In the genomic region with DNA sequence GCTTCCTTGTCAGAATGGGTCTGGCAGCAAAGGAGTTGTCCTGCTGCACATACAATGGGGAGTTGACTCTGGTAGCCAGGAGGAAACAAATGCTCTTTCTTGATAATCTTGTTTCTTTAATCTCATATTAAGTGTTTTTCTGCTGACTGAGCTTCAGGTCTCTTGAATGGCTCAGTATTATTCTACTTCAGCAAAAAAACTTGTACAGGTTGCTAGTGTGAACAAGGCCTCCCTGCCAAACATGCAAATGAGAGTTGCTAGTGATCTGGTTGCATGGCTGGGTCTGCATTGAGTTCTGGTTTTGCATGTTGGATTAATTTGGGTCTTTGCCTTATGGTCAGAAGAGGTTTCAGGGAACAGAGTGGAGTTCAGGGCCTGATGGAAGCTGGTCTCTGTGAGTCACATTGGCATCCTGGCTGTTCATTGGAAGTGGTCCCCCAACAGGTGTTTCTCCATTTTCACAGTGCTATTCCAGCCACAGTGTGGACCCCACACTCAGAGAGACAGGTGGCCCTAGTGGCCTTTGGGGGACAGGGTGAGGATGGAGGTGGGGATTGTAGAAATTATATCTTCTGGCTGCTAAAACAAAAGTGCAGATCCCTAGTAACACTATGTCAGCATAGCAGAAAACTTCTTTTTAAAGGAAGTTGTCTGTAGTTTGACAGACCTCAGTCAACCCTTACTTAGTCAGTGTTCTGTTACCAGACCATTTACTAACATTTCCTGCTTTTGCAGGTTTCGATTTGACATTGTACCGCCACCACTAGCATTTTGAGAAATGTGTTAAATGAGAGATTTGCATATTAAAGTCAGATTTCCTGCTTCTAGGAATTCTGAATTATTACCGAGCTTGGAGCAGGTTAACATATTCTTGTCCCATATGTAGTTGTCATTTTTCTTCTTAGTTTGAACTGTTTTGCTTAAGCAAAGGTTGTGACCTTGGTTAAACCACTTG, we compare ENCODE assay signal across 12 cellular contexts. TPM values are rescaled to one million over a fixed set of nuclear protein-coding genes. Genes with fewer than 3 reads are reported as not detected.
DNase-seq lines count a peak whose midpoint lies in the region; ATAC-seq and TF ChIP-seq lines count a peak whose summit lies in the region.
"Had no signal": no experiment of that assay in that cellular context is flagged by ENCODE, and none has a peak within 500 bp of the region (broad histone marks: within the 10 kb centered on the region; RNA-seq: fewer than 3 reads in every experiment).

No MANE protein-coding gene starts in this region.

- no peak overlapping the region for H2AFZ ChIP-seq in Karpas-422 (ENCODE audit: low read length)

- H3K36me3 ChIP-seq in right atrium auricular region (peaks cover 19% of the 10 kb centered on the region), Karpas-422 (ENCODE audit: insufficient read depth, low read length) (no peaks in the 10 kb centered on the region)

- H3K27me3 ChIP-seq in right cardiac atrium (ENCODE audit: control insufficient read depth, insufficient read depth): no peaks in the 10 kb centered on the region
- no peaks in the 10 kb centered on the region for H3K27me3 ChIP-seq in right atrium auricular region
- H3K27me3 ChIP-seq in Karpas-422 (ENCODE audit: low read length): no peaks in the 10 kb centered on the region
- no peaks in the 10 kb centered on the region for H3K27me3 ChIP-seq in dorsolateral prefrontal cortex
- H3K27me3 ChIP-seq: ascending aorta had no signal

- no peak for DNase-seq in right cardiac atrium
- DNase-seq in right atrium auricular region (ENCODE audit: low spot score): no peak
- DNase-seq in Karpas-422: peak; percentile 70
- DNase-seq in dorsolateral prefrontal cortex: no peak
- no peak for DNase-seq in NCI-H226
- DNase-seq in cortex of kidney (lab: John Stamatoyannopoulos, UW): no peak
- no peak for DNase-seq in stimulated activated CD4-positive, alpha-beta T cell treated with anti-CD3 and anti-CD28 coated beads, Interleukin-1b, Interleukin-23, amount 100 ng/mL, for 48 hours
- no peak for DNase-seq in cardiac septum (ENCODE audit: low spot score)
- DNase-seq: OCI-M1 had no signal

- TF ChIP-seq CTCF in right atrium auricular region (IDR thresholded peaks at IDR 0.05): no peak
- no peak for TF ChIP-seq CTCF in dorsolateral prefrontal cortex (IDR thresholded peaks at IDR 0.05 in 54 of 56, conservative IDR thresholded peaks at IDR 0.05 in 2 of 56; ENCODE audit: low read depth in 1 of 56, partially characterized antibody in 56 of 56)

- H3K9ac ChIP-seq in Karpas-422 (ENCODE audit: low read length): peak overlapping the region; percentile 16; the same call in 1 of the 2 replicates

- 77% methylated on average over 3 of the region's 3 CpGs for WGBS in right cardiac atrium

- H3K9me3 ChIP-seq in right cardiac atrium (ENCODE audit: control insufficient read depth, low read length) (no peaks in the 10 kb centered on the region), right atrium auricular region (no peaks in the 10 kb centered on the region), Karpas-422 (ENCODE audit: low read length) (no peaks in the 10 kb centered on the region)
- H3K9me3 ChIP-seq: ascending aorta had no signal

- H3K4me1 ChIP-seq in right cardiac atrium (ENCODE audit: control insufficient read depth, insufficient read depth, low read length) (peaks cover 22% of the 10 kb centered on the region), right atrium auricular region (peaks cover 0 to 70% of the 10 kb centered on the region in 2 donors), Karpas-422 (ENCODE audit: low read length) (peaks cover 26% of the 10 kb centered on the region)

- intact Hi-C loops in right cardiac atrium (cut with DNase I) (no loop called here), dorsolateral prefrontal cortex (cut with DNase I) (no loop called here), cardiac septum (cut with DNase I) (no loop called here)

- peak overlapping the region; percentile 67 for H3K4me2 ChIP-seq in Karpas-422 (ENCODE audit: low read depth, low read length, poor library complexity, severe bottlenecking)

- H4K20me1 ChIP-seq in Karpas-422 (ENCODE audit: insufficient read depth, low read depth, low read length): peaks cover 49% of the 10 kb centered on the region

- H3K4me3 ChIP-seq in right cardiac atrium (ENCODE audit: low read length) (no peak overlapping the region), right atrium auricular region (no peak overlapping the region), Karpas-422 (ENCODE audit: low read length) (peak overlapping the region; percentile 42), dorsolateral prefrontal cortex (no peak overlapping the region)
- H3K4me3 ChIP-seq: ascending aorta, skin epidermis had no signal

- H3K9me2 ChIP-seq in Karpas-422 (replicated peaks; ENCODE audit: insufficient read depth, low read length): no peaks in the 10 kb centered on the region

- ATAC-seq in right cardiac atrium: peak in 1 of 2 donors; percentile 24

- H3K27ac ChIP-seq in right cardiac atrium (ENCODE audit: low read length): peak overlapping the region; percentile 7
- no peak overlapping the region for H3K27ac ChIP-seq in right atrium auricular region
- no peak overlapping the region; the same call in 1 of the 2 replicates for H3K27ac ChIP-seq in Karpas-422 (ENCODE audit: low read length)
- H3K27ac ChIP-seq in dorsolateral prefrontal cortex: peak overlapping the region in 58 of 59 donors; percentile 4 to 96 (median 82)
- H3K27ac ChIP-seq: VCaP had no signal

- no peaks in the 10 kb centered on the region for H3K79me2 ChIP-seq in Karpas-422 (ENCODE audit: low read length)

RNA-seq across cellular contexts. Expression of gene EPN2, which starts 47.1 kb away (rescaled TPM):
- total RNA-seq in right cardiac atrium (100 to 1,000 TPM in 3 of 4 donors, 10 to 100 TPM in 1; 83.3 to 138 (median 121) TPM), right atrium auricular region (10 to 100 TPM; 68.0 to 73.1 TPM), dorsolateral prefrontal cortex (100 to 1,000 TPM in 118 of 120 experiments, 10 to 100 TPM in 2; 94.3 to 278 (median 148) TPM), cardiac septum (78.4 TPM)
- 50.2 TPM for polyA plus RNA-seq in right cardiac atrium
- total RNA-seq in Karpas-422 (2014; rRNA removed; shearing (Covaris generic); ENCODE audit: low replicate concordance): 5.4 and 17.6 TPM in 2 replicates

Comparison
In these comparisons a context has a peak if more than half of its experiments do, and no peak if none do; other contexts are left out.
1. H3K27ac ChIP-seq: peak in right cardiac atrium (single experiment) and dorsolateral prefrontal cortex (58 of 59); none in right atrium auricular region (0 of 2) and Karpas-422 (single experiment).